ENCODE assay signal across 8 cellular contexts in the genomic region with DNA sequence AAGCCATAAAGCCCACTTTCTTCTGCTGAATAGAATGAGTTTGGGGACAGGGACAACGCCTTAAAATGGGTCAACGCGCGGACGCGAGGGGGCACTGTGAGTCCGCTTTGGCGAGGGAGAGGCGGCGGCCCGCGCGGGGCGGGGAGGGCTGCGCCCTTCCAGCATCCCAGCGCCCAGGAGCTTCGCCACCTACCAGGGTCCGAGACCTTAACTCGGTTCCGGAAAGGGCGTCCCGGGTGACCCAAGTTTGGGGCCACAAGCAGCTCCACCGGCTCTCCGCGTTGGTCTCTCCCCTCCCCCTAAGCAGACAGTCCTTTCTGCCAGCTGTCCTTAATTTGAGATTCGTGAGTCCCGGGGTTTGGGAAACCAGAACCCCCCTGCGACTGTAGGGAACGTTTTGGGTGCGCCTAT. TPM values are rescaled to one million over a fixed set of nuclear protein-coding genes. Genes with fewer than 3 reads are reported as not detected.
A peak's percentile ranks its signal among the peaks of the same experiment; 100 is the strongest.
DNase-seq lines count a peak whose midpoint lies in the region; ATAC-seq and TF ChIP-seq lines count a peak whose summit lies in the region.
"Had no signal": no experiment of that assay in that cellular context is flagged by ENCODE, and none has a peak within 500 bp of the region (broad histone marks: within the 10 kb centered on the region; RNA-seq: fewer than 3 reads in every experiment).

No MANE protein-coding gene starts in this region.

- H3K4me3 ChIP-seq in osteoblast (ENCODE audit: insufficient read depth, low read length) = peak overlapping the region; percentile 53

- H3K27me3 ChIP-seq in osteoblast (ENCODE audit: insufficient read depth, low read length) = peaks cover 36% of the 10 kb centered on the region

- H3K79me2 ChIP-seq in osteoblast (ENCODE audit: insufficient read depth, low read length) = no peaks in the 10 kb centered on the region

- H3K27ac ChIP-seq in osteoblast (ENCODE audit: low read depth, low read length) = no peak overlapping the region
- H3K27ac ChIP-seq: epithelial cell of prostate had no signal

- peak; percentile 37 for ATAC-seq in HG02884 (IDR thresholded peaks at IDR 0.05; ENCODE audit: unreplicated experiment)

- H4K20me1 ChIP-seq in osteoblast (ENCODE audit: insufficient read depth, low read length) = no peaks in the 10 kb centered on the region

- H3K36me3 ChIP-seq in osteoblast (ENCODE audit: insufficient read depth, low read length) = no peaks in the 10 kb centered on the region

- H3K4me1 ChIP-seq in osteoblast (ENCODE audit: insufficient read depth, low read length) = peaks cover 12% of the 10 kb centered on the region

- TF ChIP-seq CTCF in GM12874 (IDR thresholded peaks at IDR 0.05; ENCODE audit: insufficient read depth, low read depth, low read length) (peak; percentile 77), osteoblast (IDR thresholded peaks at IDR 0.05; ENCODE audit: extremely low read depth, low read depth, low read length) (peak; percentile 63)

- H3K9me3 ChIP-seq in osteoblast (ENCODE audit: low read depth, low read length) = no peaks in the 10 kb centered on the region

- peak overlapping the region; percentile 47 for H2AFZ ChIP-seq in osteoblast (ENCODE audit: low read length)

- H3K4me2 ChIP-seq in osteoblast (ENCODE audit: insufficient read depth, low read length) = peak overlapping the region; percentile 85

- peak; percentile 55 for DNase-seq in NCI-H524 treated with DMSO at 0.1 percent for 48 hours (lab: John Stamatoyannopoulos, UW)
- DNase-seq in activated naive CD4-positive, alpha-beta T cell treated with Interleukin-2 at 50 U/mL for 16 hours = peak; percentile 39
- peak; percentile 34 for DNase-seq in glomerular visceral epithelial cell (ENCODE audit: extremely low spot score)
- peak; percentile 96 for DNase-seq in osteoblast (ENCODE audit: insufficient read length, low spot score, missing footprints)
- DNase-seq in stimulated activated naive CD4-positive, alpha-beta T cell treated with Interleukin-2 at 50 U/mL for 16 hours (lab: John Stamatoyannopoulos, UW) = no peak

RNA-seq across cellular contexts. Expression of gene SAMD5, which starts 1.8 kb away (rescaled TPM):
- 0.59 and 1.1 TPM in 2 replicates for total RNA-seq in osteoblast
